Comparison of ENCODE assay signal across 18 cellular contexts in the genomic region with DNA sequence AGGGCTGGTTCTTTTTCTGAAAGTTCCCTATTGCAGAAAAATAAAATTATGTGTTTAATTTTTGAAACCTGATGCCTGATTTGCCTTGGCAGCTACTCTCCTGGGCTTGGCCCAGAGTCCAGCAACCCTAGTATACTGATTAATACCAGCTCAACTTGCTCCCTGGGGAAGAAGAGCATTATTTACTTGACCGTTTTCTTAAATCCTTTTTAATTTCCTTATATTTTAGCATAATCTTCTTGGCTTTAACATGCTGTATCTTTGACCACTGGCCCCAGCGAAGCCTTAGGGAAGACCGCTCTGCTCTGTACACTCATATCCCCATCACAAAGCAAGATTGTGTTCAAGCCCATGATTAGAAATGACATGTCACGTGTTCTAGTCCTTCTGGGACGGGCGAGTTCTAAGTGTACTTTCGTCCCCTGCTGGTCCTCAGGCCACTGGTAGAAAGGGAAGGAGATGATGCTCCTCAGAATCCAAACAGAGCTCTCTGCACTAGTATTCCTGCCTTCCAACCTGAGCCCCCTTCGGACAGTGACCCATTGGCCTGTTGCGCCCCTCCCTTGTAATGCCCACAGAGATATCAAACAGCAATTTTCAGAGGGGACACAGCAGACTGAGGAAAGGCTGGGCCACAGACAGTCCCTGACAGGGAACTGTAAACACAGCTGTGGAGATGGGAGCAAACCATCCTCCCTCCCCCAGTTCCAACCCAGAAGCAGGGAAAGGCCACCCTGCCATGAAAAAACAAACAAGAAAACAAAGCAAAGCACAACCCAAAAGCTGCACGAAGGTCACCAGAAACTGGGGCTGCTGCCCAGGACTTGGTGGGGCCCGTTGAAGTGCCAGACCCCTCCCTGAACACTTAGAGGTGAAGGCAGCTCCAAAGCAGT. TPM values are rescaled to one million over a fixed set of nuclear protein-coding genes. Genes with fewer than 3 reads are reported as not detected.
DNase-seq lines count a peak whose midpoint lies in the region; ATAC-seq and TF ChIP-seq lines count a peak whose summit lies in the region.
"Had no signal": no experiment of that assay in that cellular context is flagged by ENCODE, and none has a peak within 500 bp of the region (broad histone marks: within the 10 kb centered on the region; RNA-seq: fewer than 3 reads in every experiment).

No MANE protein-coding gene starts in this region.

- 54 to 57% methylated on average over 11 of the region's 11 CpGs for WGBS in heart right ventricle, 2 donors
- 67 to 68% methylated on average over 11 of the region's 11 CpGs for WGBS in aorta, 2 donors

- DNase-seq in Right ventricle myocardium inferior (ENCODE audit: missing footprints), result peak; percentile 59
- DNase-seq in left ventricle myocardium superior, result no peak
- DNase-seq in heart right ventricle, result no peak
- no peak for DNase-seq in sciatic nerve (ENCODE audit: low spot score)
- no peak for DNase-seq in aorta
- DNase-seq in effector memory CD4-positive, alpha-beta T cell, result no peak
- DNase-seq: activated CD8-positive, alpha-beta memory T cell treated with anti-CD3 and anti-CD28 coated beads, Interleukin-2, amount 50 U/mL, for 48 hours; activated naive CD8-positive, alpha-beta T cell treated with anti-CD3 and anti-CD28 coated beads for 36 hours; colonic mucosa; stimulated activated CD4-positive, alpha-beta T cell treated with anti-CD3 and anti-CD28 coated beads, Interleukin-4, amount 100 ng/mL, for 1 hour had no signal

- TF ChIP-seq CTCF in heart right ventricle (IDR thresholded peaks at IDR 0.05), result no peak

- intact Hi-C loops in Right ventricle myocardium inferior (cut with DNase I) (no loop called here), left ventricle myocardium superior (cut with micrococcal nuclease) (no loop called here), heart right ventricle (cut with DNase I) (no loop called here), sciatic nerve (cut with DNase I) (no loop called here), aorta (cut with DNase I) (no loop called here)

- no peaks in the 10 kb centered on the region for H3K36me3 ChIP-seq in heart right ventricle
- no peaks in the 10 kb centered on the region for H3K36me3 ChIP-seq in aorta (ENCODE audit: control insufficient read depth in 1 of 2, insufficient read depth in 2 of 2, low read length in 1 of 2)
- no peaks in the 10 kb centered on the region for H3K36me3 ChIP-seq in effector memory CD4-positive, alpha-beta T cell (ENCODE audit: control insufficient read depth, insufficient read depth, low read length)
- H3K36me3 ChIP-seq: colonic mucosa had no signal

- H3K4me1 ChIP-seq in heart right ventricle (peaks cover 13 to 54% (median 41%) of the 10 kb centered on the region in 9 donors), aorta (ENCODE audit: control insufficient read depth in 1 of 2, insufficient read depth in 2 of 2, low read length in 2 of 2) (no peaks in the 10 kb centered on the region)
- H3K4me1 ChIP-seq in effector memory CD4-positive, alpha-beta T cell (ENCODE audit: control insufficient read depth, insufficient read depth, low read length, poor library complexity, severe bottlenecking), result peaks cover 6% of the 10 kb centered on the region
- H3K4me1 ChIP-seq: A549, colonic mucosa had no signal

- H3K4me3 ChIP-seq in heart right ventricle, result no peak overlapping the region
- H3K4me3 ChIP-seq in aorta (ENCODE audit: low read length in 2 of 2), result no peak overlapping the region
- no peak overlapping the region for H3K4me3 ChIP-seq in effector memory CD4-positive, alpha-beta T cell (ENCODE audit: insufficient read depth, low read depth, low read length, poor library complexity, severe bottlenecking)
- H3K4me3 ChIP-seq: A549, colonic mucosa, SK-N-MC had no signal

- H3K27ac ChIP-seq in heart right ventricle, result peak overlapping the region; percentile 9 to 80 (median 57)
- no peak overlapping the region for H3K27ac ChIP-seq in aorta (ENCODE audit: low read depth in 1 of 2, low read length in 2 of 2)
- no peak overlapping the region for H3K27ac ChIP-seq in effector memory CD4-positive, alpha-beta T cell (ENCODE audit: insufficient read depth, low read length, poor library complexity, severe bottlenecking)
- H3K27ac ChIP-seq: A549, colonic mucosa, SK-N-MC had no signal

- no peaks in the 10 kb centered on the region for H3K9me3 ChIP-seq in heart right ventricle
- H3K9me3 ChIP-seq in aorta (ENCODE audit: control insufficient read depth, low read length), result no peaks in the 10 kb centered on the region
- H3K9me3 ChIP-seq in effector memory CD4-positive, alpha-beta T cell (ENCODE audit: control insufficient read depth, low read length), result no peaks in the 10 kb centered on the region
- H3K9me3 ChIP-seq: colonic mucosa had no signal

- ATAC-seq in Right ventricle myocardium inferior, result no peak
- no peak for ATAC-seq in left ventricle myocardium superior
- peak in 1 of 8 donors; percentile 27 for ATAC-seq in heart right ventricle
- peak; percentile 67 for ATAC-seq in sciatic nerve
- peak; percentile 25 for ATAC-seq in aorta (ENCODE audit: low FRiP score)
- no peak for ATAC-seq in HG03139 (IDR thresholded peaks at IDR 0.05; ENCODE audit: unreplicated experiment)
- no peak for ATAC-seq in GM19455 (IDR thresholded peaks at IDR 0.05; ENCODE audit: unreplicated experiment)
- ATAC-seq: A549; activated CD4-positive, CD25-positive, alpha-beta regulatory T cell treated with anti-CD3 and anti-CD28 coated beads, Interleukin-2, amount 50 U/mL, for 24 hours; HCT116; stimulated activated effector memory CD8-positive, alpha-beta T cell treated with anti-CD3 and anti-CD28 coated beads, Interleukin-12 subunit alpha, Interleukin-12 subunit beta, amount 100 ng/mL, for 72 hours had no signal

- H3K27me3 ChIP-seq in heart right ventricle (peaks cover 0 to 6% (median 0%) of the 10 kb centered on the region in 7 donors), aorta (ENCODE audit: control insufficient read depth in 1 of 2, insufficient read depth in 2 of 2, low read length in 1 of 2) (no peaks in the 10 kb centered on the region)
- no peaks in the 10 kb centered on the region for H3K27me3 ChIP-seq in effector memory CD4-positive, alpha-beta T cell (replicated peaks; ENCODE audit: control insufficient read depth, insufficient read depth, low read length, poor library complexity, severe bottlenecking)
- H3K27me3 ChIP-seq: colonic mucosa had no signal

RNA-seq across cellular contexts. Expression of gene EZH1, which starts 4.3 kb away (rescaled TPM):
- total RNA-seq in Right ventricle myocardium inferior, result 44.4 TPM
- 49.6 TPM for total RNA-seq in left ventricle myocardium superior
- 10 to 100 TPM; 31.7 to 50.5 (median 46.3) TPM for total RNA-seq in heart right ventricle
- 10 to 100 TPM; 16.0 to 33.8 TPM for polyA plus RNA-seq in heart right ventricle
- 105 TPM for total RNA-seq in sciatic nerve
- total RNA-seq in aorta, result 10 to 100 TPM; 62.5 to 72.4 TPM
- 10 to 100 TPM; 22.4 to 41.7 TPM for polyA plus RNA-seq in aorta

RNA-seq across cellular contexts. Expression of gene RAMP2, which starts 11.9 kb away (rescaled TPM):
- total RNA-seq in Right ventricle myocardium inferior (41.3 TPM), left ventricle myocardium superior (39.3 TPM), heart right ventricle (10 to 100 TPM; 32.1 to 54.8 (median 38.2) TPM), sciatic nerve (67.5 TPM), aorta (10 to 100 TPM; 27.1 to 77.7 TPM)
- polyA plus RNA-seq in heart right ventricle (100 to 1,000 TPM in 1 of 2 donors, 10 to 100 TPM in 1; 46.4 to 105 TPM), aorta (10 to 100 TPM in 1 of 2 donors, 1 to 10 TPM in 1; 8.1 to 14.5 TPM)
- total RNA-seq: activated naive CD8-positive, alpha-beta T cell treated with anti-CD3 and anti-CD28 coated beads for 36 hours; fibroblast of villous mesenchyme had no signal

RNA-seq across cellular contexts. Expression of gene VPS25, which starts 24.1 kb away (rescaled TPM):
- 33.2 TPM for total RNA-seq in Right ventricle myocardium inferior
- 29.6 TPM for total RNA-seq in left ventricle myocardium superior
- total RNA-seq in heart right ventricle, result 10 to 100 TPM; 33.3 to 47.4 (median 37.3) TPM
- polyA plus RNA-seq in heart right ventricle, result 10 to 100 TPM; 28.0 to 80.9 TPM
- total RNA-seq in sciatic nerve, result 24.8 TPM
- total RNA-seq in aorta, result 10 to 100 TPM; 31.2 to 33.8 TPM
- polyA plus RNA-seq in aorta, result 10 to 100 TPM; 45.5 to 46.8 TPM

RNA-seq across cellular contexts. Expression of gene WNK4, which starts 31.3 kb away (rescaled TPM):
- total RNA-seq in Right ventricle myocardium inferior (not detected), left ventricle myocardium superior (not detected), heart right ventricle (under 1 TPM in 1 of 10 donors, not detected in 9; 0.14 TPM), sciatic nerve (1.4 TPM), aorta (under 1 TPM; 0.19 to 0.24 TPM)
- polyA plus RNA-seq in heart right ventricle (under 1 TPM; 0.03 to 0.07 TPM), aorta (1 to 10 TPM in 1 of 2 donors, not detected in 1; 1.1 TPM)

RNA-seq across cellular contexts. Expression of gene COA3, which starts 49.4 kb away (rescaled TPM):
- total RNA-seq in Right ventricle myocardium inferior, result 72.6 TPM
- 70.4 TPM for total RNA-seq in left ventricle myocardium superior
- total RNA-seq in heart right ventricle, result 10 to 100 TPM; 56.1 to 85.7 (median 72.1) TPM
- polyA plus RNA-seq in heart right ventricle, result 100 to 1,000 TPM in 1 of 2 donors, 10 to 100 TPM in 1; 91.2 to 142 TPM
- total RNA-seq in sciatic nerve, result 36.1 TPM
- total RNA-seq in aorta, result 10 to 100 TPM; 31.7 to 34.8 TPM
- 100 to 1,000 TPM in 1 of 2 donors, 10 to 100 TPM in 1; 75.9 to 117 TPM for polyA plus RNA-seq in aorta

Comparison
In these comparisons a context has a peak if more than half of its experiments do, and no peak if none do; other contexts are left out.
1. ATAC-seq: peak in sciatic nerve (single experiment) and aorta (single experiment); none in Right ventricle myocardium inferior (single experiment), left ventricle myocardium superior (single experiment), HG03139 (single experiment) and GM19455 (single experiment).
2. H3K27ac ChIP-seq: peak in heart right ventricle (10 of 10); none in aorta (0 of 2) and effector memory CD4-positive, alpha-beta T cell (single experiment).